In the genomic region with DNA sequence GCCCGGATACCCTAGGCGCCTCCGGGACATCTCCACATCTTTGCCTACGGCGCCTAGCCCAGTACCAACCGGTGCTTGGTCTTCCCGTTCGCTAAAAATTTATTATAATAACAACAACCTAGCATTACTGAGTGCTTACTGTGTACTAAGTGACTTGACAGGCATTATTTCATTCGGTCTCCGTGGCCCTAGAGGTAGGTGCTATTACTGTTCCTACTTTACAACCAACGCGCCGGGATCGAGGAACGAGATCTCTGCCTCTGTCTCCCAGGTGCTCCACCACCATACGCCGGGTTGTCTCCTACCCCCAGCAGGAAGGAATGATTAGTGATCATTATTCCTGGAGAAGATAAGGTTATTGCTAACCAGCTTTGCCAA, we compare ENCODE assay signal across 8 cellular contexts. TPM values are rescaled to one million over a fixed set of nuclear protein-coding genes. Genes with fewer than 3 reads are reported as not detected.
DNase-seq lines count a peak whose midpoint lies in the region; ATAC-seq and TF ChIP-seq lines count a peak whose summit lies in the region.

No MANE protein-coding gene starts in this region.

- CTCF ChIA-PET in CD8-positive, alpha-beta memory T cell (lab: Charles Lee): interaction anchor here (0.8 to 7.0 kb wide), 5 partner anchors 14 to 42 kb away, joined by 3 to 55 read pairs (median 4); no protein-coding TSS in a partner anchor

- peaks cover 7 to 11% of the 10 kb centered on the region in 2 donors for H3K27me3 Mint-ChIP-seq in CD8-positive, alpha-beta memory T cell

- WGBS in upper lobe of left lung, 2 donors: 12 to 13% methylated on average over 17 of the region's 17 CpGs

- TF ChIP-seq POLR2A in upper lobe of left lung (IDR thresholded peaks at IDR 0.05): no peak

- H3K27ac ChIP-seq in CD8-positive, alpha-beta memory T cell (ENCODE audit: low read depth, low read length): no peak overlapping the region
- peak overlapping the region; percentile 79 to 87 (median 84) for H3K27ac ChIP-seq in upper lobe of left lung

- H3K4me1 Mint-ChIP-seq in CD8-positive, alpha-beta memory T cell: peaks cover 4 to 9% (median 5%) of the 10 kb centered on the region in 3 donors

- H3K4me3 ChIP-seq in CD8-positive, alpha-beta memory T cell (ENCODE audit: low read length): peak overlapping the region; percentile 43
- H3K4me3 ChIP-seq in cardiac fibroblast (replicated peaks in 1 of 2; ENCODE audit: low read depth in 2 of 2, low read length in 2 of 2) (peak overlapping the region; percentile 80 to 90), upper lobe of left lung (peak overlapping the region; percentile 73 to 91 (median 80))

- ATAC-seq in GM21576 (IDR thresholded peaks at IDR 0.05; ENCODE audit: unreplicated experiment): peak; percentile 15
- peak; percentile 0 to 2 for ATAC-seq in upper lobe of left lung (ENCODE audit: low FRiP score in 2 of 2)

- H3K9me3 Mint-ChIP-seq in CD8-positive, alpha-beta memory T cell: no peaks in the 10 kb centered on the region

- DNase-seq in CD8-positive, alpha-beta memory T cell: no peak
- peak; percentile 29 for DNase-seq in NCI-H1694 (lab: John Stamatoyannopoulos, UW)
- DNase-seq in cardiac fibroblast (ENCODE audit: low read depth in 2 of 2): peak in 1 of 2 donors; percentile 24
- DNase-seq in lung microvascular endothelial cell (ENCODE audit: low read depth in 2 of 2): peak; percentile 45 to 51
- peak in 1 of 2 donors; percentile 22 for DNase-seq in upper lobe of left lung
- no peak for DNase-seq in hypothalamus (lab: John Stamatoyannopoulos, UW)
- no peak for DNase-seq in NCI-H226

- peak overlapping the region; percentile 79 to 95 (median 87) for H3K4me3 Mint-ChIP-seq in CD8-positive, alpha-beta memory T cell

- no peaks in the 10 kb centered on the region for H3K9me3 ChIP-seq in CD8-positive, alpha-beta memory T cell (ENCODE audit: low read length)
- no peaks in the 10 kb centered on the region for H3K9me3 ChIP-seq in upper lobe of left lung

- no peak for TF ChIP-seq EP300 in upper lobe of left lung (IDR thresholded peaks at IDR 0.05)

- POLR2A ChIA-PET in CD8-positive, alpha-beta memory T cell (lab: Charles Lee): interaction anchor here (0.6 to 3.0 kb wide), 4 partner anchors 22 to 76 kb away, joined by 3 to 23 read pairs (median 4); no protein-coding TSS in a partner anchor

- H3K4me1 ChIP-seq in CD8-positive, alpha-beta memory T cell (ENCODE audit: insufficient read depth, low read length): peaks cover 13% of the 10 kb centered on the region
- peaks cover 7 to 23% (median 16%) of the 10 kb centered on the region in 4 donors for H3K4me1 ChIP-seq in upper lobe of left lung

- H3K36me3 ChIP-seq in CD8-positive, alpha-beta memory T cell (ENCODE audit: insufficient read depth, low read length): no peaks in the 10 kb centered on the region
- H3K36me3 ChIP-seq in upper lobe of left lung: no peaks in the 10 kb centered on the region

- peaks cover 0 to 3% (median 0%) of the 10 kb centered on the region in 3 donors for H3K36me3 Mint-ChIP-seq in CD8-positive, alpha-beta memory T cell

- H3K27me3 ChIP-seq in CD8-positive, alpha-beta memory T cell (ENCODE audit: insufficient read depth, low read length, poor library complexity, severe bottlenecking): peaks cover 4% of the 10 kb centered on the region
- H3K27me3 ChIP-seq in upper lobe of left lung: no peaks in the 10 kb centered on the region

- peak overlapping the region in 3 of 8 donors; percentile 47 to 74 (median 67) for H3K27ac Mint-ChIP-seq in CD8-positive, alpha-beta memory T cell

- TF ChIP-seq CTCF in cardiac fibroblast (IDR thresholded peaks at IDR 0.05; ENCODE audit: low read depth, low read length) (peak; percentile 1), upper lobe of left lung (IDR thresholded peaks at IDR 0.05) (peak in 3 of 6 experiments; percentile 14 to 44 (median 20))

RNA-seq across cellular contexts. Expression of a gene that starts 0.7 kb away (rescaled TPM):
- 10 to 100 TPM; 84.9 to 87.3 TPM for total RNA-seq in CD8-positive, alpha-beta memory T cell
- polyA plus RNA-seq in CD8-positive, alpha-beta memory T cell: 163 TPM
- total RNA-seq in lung microvascular endothelial cell: 30.0 and 37.3 TPM in 2 replicates
- 10 to 100 TPM; 32.3 to 57.0 (median 42.9) TPM for total RNA-seq in upper lobe of left lung

Comparison
In these comparisons a context has a peak if more than half of its experiments do, and no peak if none do; other contexts are left out.
1. DNase-seq: peak in NCI-H1694 (single experiment) and lung microvascular endothelial cell (2 of 2); none in CD8-positive, alpha-beta memory T cell (0 of 5), hypothalamus (0 of 51) and NCI-H226 (single experiment).
2. Peak in every context shown above with its lines, with median percentiles within 50 percentile points of each other: H3K4me3 ChIP-seq.